17 cellular contexts compared by ENCODE assay signal in the genomic region with DNA sequence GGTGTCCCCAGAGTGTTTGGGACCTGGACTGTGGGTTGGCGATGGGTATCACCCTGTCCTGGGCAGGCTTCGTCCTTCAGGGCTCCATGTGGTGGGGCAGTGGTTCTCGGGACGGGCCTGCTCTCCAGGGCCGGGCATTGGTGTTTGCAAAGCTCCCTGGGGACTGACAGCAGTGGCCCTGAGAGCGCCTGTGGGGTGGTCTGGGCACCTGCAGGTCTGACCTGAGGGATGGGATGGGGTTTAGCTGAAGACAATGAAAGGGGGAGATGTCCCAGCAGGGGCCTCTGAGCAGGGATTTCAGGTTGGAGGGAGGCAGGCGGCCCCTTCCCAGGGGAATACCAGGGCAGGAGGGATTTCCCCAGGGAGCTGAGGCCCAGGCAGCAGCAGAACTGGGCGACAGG.
A peak's percentile ranks its signal among the peaks of the same experiment; 100 is the strongest.
DNase-seq lines count a peak whose midpoint lies in the region; ATAC-seq and TF ChIP-seq lines count a peak whose summit lies in the region.
"Had no signal": no experiment of that assay in that cellular context is flagged by ENCODE, and none has a peak within 500 bp of the region (broad histone marks: within the 10 kb centered on the region; RNA-seq: fewer than 3 reads in every experiment).

No MANE protein-coding gene starts in this region.

- H3K9me3 ChIP-seq in WERI-Rb-1 (ENCODE audit: severe bottlenecking) (peaks cover 8% of the 10 kb centered on the region), thymus (ENCODE audit: control insufficient read depth) (peaks cover 2% of the 10 kb centered on the region)

- peak; percentile 42 for DNase-seq in activated effector memory CD4-positive, alpha-beta T cell treated with anti-CD3 and anti-CD28 coated beads, Interleukin-2, amount 50 U/mL, for 16 hours
- no peak for DNase-seq in activated effector memory CD4-positive, alpha-beta T cell treated with Interleukin-2 at 50 U/mL for 16 hours
- DNase-seq in WERI-Rb-1 (peak; percentile 26), omental fat pad (ENCODE audit: low spot score) (peak; percentile 9), COLO829 (ENCODE audit: low spot score) (no peak)
- DNase-seq in activated naive CD4-positive, alpha-beta T cell treated with anti-CD3 and anti-CD28 coated beads for 36 hours = no peak
- DNase-seq: DMS53, NCI-H1436, NCI-H2081, NCI-H226, SHP77 treated with DMSO at 0.1 percent for 48 hours had no signal

- no peak overlapping the region for H3K27ac ChIP-seq in WERI-Rb-1
- peak overlapping the region; percentile 46 for H3K27ac ChIP-seq in thymus (ENCODE audit: low read depth)
- H3K27ac ChIP-seq: HL-60 had no signal

- no peaks in the 10 kb centered on the region for H3K4me1 ChIP-seq in thymus (ENCODE audit: control insufficient read depth, insufficient read depth, low read length)

- ATAC-seq in omental fat pad (ENCODE audit: low FRiP score) (no peak), HG03439 (IDR thresholded peaks at IDR 0.05; ENCODE audit: unreplicated experiment) (no peak)
- ATAC-seq: HCT116, Panc1 had no signal

- H3K27me3 Mint-ChIP-seq in activated naive CD4-positive, alpha-beta T cell treated with anti-CD3 and anti-CD28 coated beads for 36 hours (ENCODE audit: low read depth) = no peaks in the 10 kb centered on the region

- no peak overlapping the region for H3K27ac Mint-ChIP-seq in activated naive CD4-positive, alpha-beta T cell treated with anti-CD3 and anti-CD28 coated beads for 36 hours

- no peaks in the 10 kb centered on the region for H3K4me1 Mint-ChIP-seq in activated naive CD4-positive, alpha-beta T cell treated with anti-CD3 and anti-CD28 coated beads for 36 hours (ENCODE audit: low read depth)
- H3K4me1 Mint-ChIP-seq: CD14-positive monocyte had no signal

- WGBS in thymus = 95% methylated on average over 8 of the region's 8 CpGs

- no peak overlapping the region for H3K4me3 ChIP-seq in WERI-Rb-1 (ENCODE audit: low read depth, low read length)
- H3K4me3 ChIP-seq in thymus (ENCODE audit: low read length) = no peak overlapping the region

- CTCF ChIA-PET in activated naive CD4-positive, alpha-beta T cell treated with anti-CD3 and anti-CD28 coated beads for 36 hours (lab: Charles Lee) = no interaction called here

- H3K36me3 ChIP-seq in WERI-Rb-1 (peaks cover 15% of the 10 kb centered on the region), thymus (ENCODE audit: control insufficient read depth, insufficient read depth) (no peaks in the 10 kb centered on the region)

- H3K9me3 Mint-ChIP-seq in activated naive CD4-positive, alpha-beta T cell treated with anti-CD3 and anti-CD28 coated beads for 36 hours = peaks cover 9% of the 10 kb centered on the region

- H3K27me3 ChIP-seq in WERI-Rb-1 (ENCODE audit: insufficient read depth, low read depth, severe bottlenecking) (no peaks in the 10 kb centered on the region), thymus (ENCODE audit: control insufficient read depth, insufficient read depth) (peaks cover 6% of the 10 kb centered on the region)

- H3K4me3 Mint-ChIP-seq in activated naive CD4-positive, alpha-beta T cell treated with anti-CD3 and anti-CD28 coated beads for 36 hours = no peak overlapping the region
- H3K4me3 Mint-ChIP-seq: CD14-positive monocyte had no signal

- intact Hi-C loops in activated naive CD4-positive, alpha-beta T cell treated with anti-CD3 and anti-CD28 coated beads for 36 hours (cut with micrococcal nuclease) = no loop called here

- TF ChIP-seq CTCF in WERI-Rb-1 (IDR thresholded peaks at IDR 0.05; ENCODE audit: low read depth, low read length) = no peak
- TF ChIP-seq CTCF in omental fat pad (IDR thresholded peaks at IDR 0.05) = no peak

- H3K36me3 Mint-ChIP-seq in activated naive CD4-positive, alpha-beta T cell treated with anti-CD3 and anti-CD28 coated beads for 36 hours (ENCODE audit: low read depth) = no peaks in the 10 kb centered on the region
- H3K36me3 Mint-ChIP-seq: CD14-positive monocyte had no signal

Comparison
In these comparisons a context has a peak if more than half of its experiments do, and no peak if none do; other contexts are left out.
1. DNase-seq: peak in activated effector memory CD4-positive, alpha-beta T cell treated with anti-CD3 and anti-CD28 coated beads, Interleukin-2, amount 50 U/mL, for 16 hours (single experiment), WERI-Rb-1 (single experiment) and omental fat pad (single experiment); none in activated effector memory CD4-positive, alpha-beta T cell treated with Interleukin-2 at 50 U/mL for 16 hours (single experiment), activated naive CD4-positive, alpha-beta T cell treated with anti-CD3 and anti-CD28 coated beads for 36 hours (single experiment) and COLO829 (single experiment).